ENCODE assay signal across 22 cellular contexts in the genomic region with DNA sequence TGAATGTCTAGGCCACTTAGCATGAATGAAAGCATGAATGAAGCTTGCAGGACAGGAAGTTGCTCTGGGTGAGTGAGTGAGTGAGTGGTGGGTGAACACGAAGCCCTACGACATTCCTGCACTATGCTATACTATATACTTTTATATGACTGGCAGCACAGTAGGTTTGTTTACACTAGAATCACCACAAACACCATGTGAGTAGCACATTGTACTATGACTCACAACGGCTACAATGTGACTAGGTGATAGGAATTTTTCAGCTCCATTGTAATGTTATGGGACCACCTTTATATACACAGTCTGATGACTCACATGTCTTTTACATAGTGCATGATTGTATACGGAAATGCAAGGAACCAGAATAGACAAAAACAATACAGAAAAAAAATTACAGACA.
DNase-seq lines count a peak whose midpoint lies in the region; ATAC-seq, FAIRE-seq and TF ChIP-seq lines count a peak whose summit lies in the region.
"Had no signal": no experiment of that assay in that cellular context is flagged by ENCODE, and none has a peak within 500 bp of the region (broad histone marks: within the 10 kb centered on the region; RNA-seq: fewer than 3 reads in every experiment).

No MANE protein-coding gene starts in this region.

- no peak for TF ChIP-seq RAD21 in A549 (conservative IDR thresholded peaks at IDR 0.05 in 1 of 2, IDR thresholded peaks at IDR 0.05 in 1 of 2)

- H3K9me3 Mint-ChIP-seq in astrocyte (ENCODE audit: unreplicated experiment), result peaks cover 3% of the 10 kb centered on the region

- H3K27me3 Mint-ChIP-seq in astrocyte (ENCODE audit: low read depth, unreplicated experiment), result no peaks in the 10 kb centered on the region

- intact Hi-C loops in tibial artery (cut with DNase I; ENCODE audit: low total_unique reads), result no loop called here

- H2AFZ ChIP-seq in astrocyte (ENCODE audit: low read depth, low read length), result no peak overlapping the region

- H3K27me3 ChIP-seq in MG63, result no peaks in the 10 kb centered on the region
- no peaks in the 10 kb centered on the region for H3K27me3 ChIP-seq in astrocyte (ENCODE audit: insufficient read depth, low read length)
- H3K27me3 ChIP-seq in tibial artery, result no peaks in the 10 kb centered on the region

- H3K4me2 ChIP-seq in A549 (no peak overlapping the region), astrocyte (ENCODE audit: low read length) (no peak overlapping the region)
- H3K4me2 ChIP-seq: KMS-11 had no signal

- no peak for TF ChIP-seq CTCF in A549 (IDR thresholded peaks at IDR 0.05)
- no peak for TF ChIP-seq CTCF in astrocyte (IDR thresholded peaks at IDR 0.05; ENCODE audit: insufficient read depth, low read depth, low read length)
- TF ChIP-seq CTCF in tibial artery (IDR thresholded peaks at IDR 0.05), result no peak

- CTCF ChIA-PET in A549 (lab: Yijun Ruan, JAX), result interaction anchor here (0.6 kb wide), 1 partner anchor 1145 kb away, joined by 3 read pairs; no protein-coding TSS in a partner anchor

- H3K9me3 ChIP-seq in A549 (0 out of 3 replicates have a peak, but pooled peaks cover 2% of the 10 kb centered on the region), MG63 (no peaks in the 10 kb centered on the region), astrocyte (ENCODE audit: insufficient read depth, low read depth, low read length) (no peaks in the 10 kb centered on the region), tibial artery (no peaks in the 10 kb centered on the region)

- no peaks in the 10 kb centered on the region for H4K20me1 ChIP-seq in astrocyte (ENCODE audit: insufficient read depth, low read length)

- no peak for FAIRE-seq in A549 (lab: Jason Lieb, UNC)
- FAIRE-seq in astrocyte (lab: Jason Lieb, UNC), result no peak
- FAIRE-seq: G401.6, RCC 7860 had no signal

- H3K36me3 ChIP-seq in MG63 (no peaks in the 10 kb centered on the region), astrocyte (ENCODE audit: insufficient read depth, low read length) (no peaks in the 10 kb centered on the region), tibial artery (no peaks in the 10 kb centered on the region)

- H3K27ac ChIP-seq in A549 (no peak overlapping the region), astrocyte (ENCODE audit: low read depth, low read length) (no peak overlapping the region), tibial artery (no peak overlapping the region)
- H3K27ac ChIP-seq: KMS-11 had no signal

- no peak overlapping the region for H3K27ac Mint-ChIP-seq in astrocyte (ENCODE audit: unreplicated experiment)
- H3K27ac Mint-ChIP-seq: CD8-positive, alpha-beta T cell had no signal

- no peak overlapping the region for H3K4me3 Mint-ChIP-seq in astrocyte (ENCODE audit: unreplicated experiment)
- H3K4me3 Mint-ChIP-seq: CD8-positive, alpha-beta T cell had no signal

- ATAC-seq in A549 (no peak), HG02759 (IDR thresholded peaks at IDR 0.05; ENCODE audit: unreplicated experiment) (no peak)
- ATAC-seq: CD8-positive, alpha-beta T cell; HCT116; Right ventricle myocardium inferior had no signal

- POLR2A ChIA-PET in A549 (lab: Yijun Ruan, JAX), result no interaction called here

- no peak overlapping the region for H3K4me3 ChIP-seq in A549
- H3K4me3 ChIP-seq in MG63, result no peak overlapping the region
- H3K4me3 ChIP-seq in astrocyte (ENCODE audit: insufficient read depth, low read depth, low read length), result no peak overlapping the region
- H3K4me3 ChIP-seq in tibial artery, result no peak overlapping the region

- DNase-seq in A549 (ENCODE audit: low read depth in 1 of 2, low spot score in 1 of 2) (peak in 1 of 2 experiments; percentile 9), MG63 (peak; percentile 12), astrocyte (ENCODE audit: low read depth) (peak; percentile 23), fibroblast of peridontal ligament (ENCODE audit: extremely low read depth) (peak; percentile 2), tibial artery (no peak), SHP77 (lab: John Stamatoyannopoulos, UW) (no peak), NCI-H146 (lab: John Stamatoyannopoulos, UW) (no peak)
- DNase-seq: 8988T; AML-193; C1 segment of cervical spinal cord; CD8-positive, alpha-beta T cell; GOT3; IMR-90; NCI-H1417 treated with DMSO at 0.1 percent for 48 hours; NCI-H1930; NCI-H774 had no signal

- H3K4me1 Mint-ChIP-seq in astrocyte (ENCODE audit: low read depth, unreplicated experiment), result no peaks in the 10 kb centered on the region

- WGBS in A549 (ENCODE audit: missing lambda C conversion rate), result 5% methylated on average over 4 of the region's 4 CpGs

- H3K79me2 ChIP-seq in astrocyte (ENCODE audit: insufficient read depth, low read length), result no peaks in the 10 kb centered on the region

- no peaks in the 10 kb centered on the region for H3K36me3 Mint-ChIP-seq in astrocyte (ENCODE audit: low read depth, unreplicated experiment)
- H3K36me3 Mint-ChIP-seq: CD8-positive, alpha-beta T cell had no signal

- H3K4me1 ChIP-seq in A549 (no peaks in the 10 kb centered on the region), astrocyte (ENCODE audit: insufficient read depth, low read length) (no peaks in the 10 kb centered on the region), tibial artery (no peaks in the 10 kb centered on the region)

- no peak overlapping the region for H3K9ac ChIP-seq in astrocyte (ENCODE audit: low read length)
- H3K9ac ChIP-seq: KMS-11 had no signal

- no peak for TF ChIP-seq EP300 in A549 (IDR thresholded peaks at IDR 0.05)

- TF ChIP-seq POLR2A in A549 (IDR thresholded peaks at IDR 0.05; ENCODE audit: low read length), result no peak

TF ChIP-seq in A549, 52 proteins besides CTCF, POLR2A, EP300 and RAD21:
- TF ChIP-seq MAFK (IDR thresholded peaks at IDR 0.05; ENCODE audit: partially characterized antibody) (no peak), FOSL2 (IDR thresholded peaks at IDR 0.05) (no peak), FOSL2 (CRISPR knock-in tag; IDR thresholded peaks at IDR 0.05) (peak; percentile 10; the same call in 1 of the 2 replicates)
TF ChIP-seq in A549: peak in this region for 1.

Comparison
In these comparisons a context has a peak if more than half of its experiments do, and no peak if none do; other contexts are left out.
1. DNase-seq: peak in MG63 (single experiment), astrocyte (single experiment) and fibroblast of peridontal ligament (single experiment); none in tibial artery (0 of 2), SHP77 (0 of 2) and NCI-H146 (single experiment).